In genomic region chr2:221102896-221103688, GRCh38 we compare ENCODE assay signal across 15 cellular contexts.
DNase-seq lines count a peak whose midpoint lies in the region; ATAC-seq, FAIRE-seq and TF ChIP-seq lines count a peak whose summit lies in the region.
"Had no signal": no experiment of that assay in that cellular context is flagged by ENCODE, and none has a peak within 500 bp of the region (broad histone marks: within the 10 kb centered on the region; RNA-seq: fewer than 3 reads in every experiment).

No MANE protein-coding gene starts in this region.

- peak; percentile 22 for DNase-seq in EH (ENCODE audit: low read depth)
- peak; percentile 57 for DNase-seq in bronchial epithelial cell (ENCODE audit: low read depth)
- DNase-seq in Kasumi-1 (lab: John Stamatoyannopoulos, UW), result no peak
- no peak for DNase-seq in anterior cingulate cortex (lab: John Stamatoyannopoulos, UW)
- DNase-seq in NOMO-1 treated with dmso at 0.1 percent for 144 hours (lab: John Stamatoyannopoulos, UW; ENCODE audit: unreplicated experiment), result no peak
- no peak for DNase-seq in NCI-H1694 (lab: John Stamatoyannopoulos, UW)
- DNase-seq: GF-D8; islet precursor cell; Peyer's patch; stimulated activated CD4-positive, alpha-beta T cell treated with anti-CD3 and anti-CD28 coated beads, Interleukin-4, amount 100 ng/mL, for 4 hours; T1000 had no signal

- no peak overlapping the region for H3K4me3 ChIP-seq in bronchial epithelial cell (ENCODE audit: low read depth, low read length)
- H3K4me3 ChIP-seq: BLaER1 treated with 17β-estradiol and CSF1 and Interleukin-3, amounts not matched to agents 10 nM and 100 nM; Peyer's patch had no signal

- ATAC-seq in GM21360 (IDR thresholded peaks at IDR 0.05; ENCODE audit: unreplicated experiment), result peak; percentile 74
- peak; percentile 73 for ATAC-seq in HG03097 (IDR thresholded peaks at IDR 0.05; ENCODE audit: low FRiP score, unreplicated experiment)

- H3K27me3 ChIP-seq in bronchial epithelial cell (ENCODE audit: control insufficient read depth, insufficient read depth, low read length), result no peaks in the 10 kb centered on the region
- H3K27me3 ChIP-seq: BLaER1 treated with 17β-estradiol and CSF1 and Interleukin-3, amounts not matched to agents 10 nM and 100 nM; dorsolateral prefrontal cortex; Peyer's patch had no signal

- no peaks in the 10 kb centered on the region for H3K36me3 ChIP-seq in bronchial epithelial cell (ENCODE audit: control insufficient read depth, insufficient read depth, low read length)
- H3K36me3 ChIP-seq: BLaER1 treated with 17β-estradiol and CSF1 and Interleukin-3, amounts not matched to agents 10 nM and 100 nM; Peyer's patch had no signal

- peak; percentile 47 for FAIRE-seq in bronchial epithelial cell (lab: Jason Lieb, UNC)

- no peak for TF ChIP-seq CTCF in bronchial epithelial cell (IDR thresholded peaks at IDR 0.05; ENCODE audit: insufficient read depth, low read length, severe bottlenecking)

Comparison
In these comparisons a context has a peak if more than half of its experiments do, and no peak if none do; other contexts are left out.
1. DNase-seq: peak in EH (single experiment) and bronchial epithelial cell (single experiment); none in Kasumi-1 (0 of 2), anterior cingulate cortex (0 of 58), NOMO-1 treated with dmso at 0.1 percent for 144 hours (single experiment) and NCI-H1694 (single experiment).